Comparison of ENCODE assay signal across 9 cellular contexts in the genomic region with DNA sequence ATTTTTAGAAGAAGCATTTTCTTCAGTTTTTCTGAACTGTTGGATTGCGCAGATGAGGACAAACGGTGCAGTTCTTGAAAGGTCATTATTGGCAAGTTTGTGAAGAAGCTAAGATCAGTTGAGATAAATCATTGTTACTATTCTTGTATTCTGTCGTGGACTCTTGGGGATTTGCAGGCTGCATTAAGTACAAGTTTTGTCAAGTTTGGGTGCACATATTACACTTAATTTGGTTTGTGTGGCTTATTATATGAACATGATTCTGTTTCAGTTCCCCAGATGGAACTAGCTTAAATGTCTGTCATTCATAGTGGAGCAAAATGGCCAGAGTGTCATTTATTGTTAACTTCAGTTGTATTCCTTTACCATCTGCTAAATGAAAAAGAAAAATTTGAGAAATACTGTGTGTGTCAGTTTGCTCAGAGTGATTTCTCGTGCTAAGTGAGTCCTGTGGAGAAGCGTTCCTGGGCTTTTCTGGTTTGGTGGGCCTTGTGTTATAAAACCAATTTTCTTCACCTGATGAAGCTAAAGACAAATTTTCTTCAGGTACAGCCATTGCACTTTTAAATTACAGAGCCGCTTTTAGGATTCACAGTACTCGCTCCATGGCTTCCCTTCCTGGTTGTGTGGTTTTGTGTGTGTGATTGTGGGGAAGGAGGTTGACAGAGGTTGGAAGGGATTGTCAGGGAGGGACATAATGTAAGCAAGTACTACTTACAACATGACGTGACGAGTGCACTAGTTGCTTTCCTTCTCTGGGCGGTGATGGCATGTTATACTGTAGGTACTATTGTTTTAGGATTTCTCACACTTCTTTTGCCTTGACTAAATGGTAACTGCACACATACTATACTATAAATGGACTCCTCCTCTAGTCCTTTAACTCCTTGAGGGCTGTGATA. TPM values are rescaled to one million over a fixed set of nuclear protein-coding genes. Genes with fewer than 3 reads are reported as not detected.
DNase-seq lines count a peak whose midpoint lies in the region; FAIRE-seq and TF ChIP-seq lines count a peak whose summit lies in the region.
"Had no signal": no experiment of that assay in that cellular context is flagged by ENCODE, and none has a peak within 500 bp of the region (broad histone marks: within the 10 kb centered on the region; RNA-seq: fewer than 3 reads in every experiment).

No MANE protein-coding gene starts in this region.

- H3K27ac ChIP-seq in HUES64 (ENCODE audit: low read depth, low read length) = no peak overlapping the region
- H3K27ac ChIP-seq in muscle layer of colon (ENCODE audit: low read depth, low read length) = peak overlapping the region; percentile 48

- H3K9me3 ChIP-seq in HUES64 (ENCODE audit: insufficient read depth, low read depth, low read length) (no peaks in the 10 kb centered on the region), muscle layer of colon (ENCODE audit: low read length) (no peaks in the 10 kb centered on the region)

- peak overlapping the region; percentile 75 for H3K9ac ChIP-seq in HUES64 (ENCODE audit: low read depth, low read length)
- peak overlapping the region; percentile 51 for H3K9ac ChIP-seq in muscle layer of colon (ENCODE audit: low read length)

- peak overlapping the region; percentile 82 for H3K4me3 ChIP-seq in AG09309 (ENCODE audit: control insufficient read depth, low read depth, low read length)
- peak overlapping the region; percentile 91 for H3K4me3 ChIP-seq in HUES64 (ENCODE audit: low read length)
- H3K4me3 ChIP-seq in bronchial epithelial cell (ENCODE audit: low read depth, low read length) = peak overlapping the region; percentile 71
- H3K4me3 ChIP-seq in muscle layer of colon (ENCODE audit: low read depth in 1 of 2, low read length in 2 of 2) = peak overlapping the region; percentile 36 to 49

- TF ChIP-seq CTCF in AG09309 (IDR thresholded peaks at IDR 0.05; ENCODE audit: control insufficient read depth, insufficient read depth, low read depth, low read length, missing control alignments) (no peak), bronchial epithelial cell (IDR thresholded peaks at IDR 0.05; ENCODE audit: insufficient read depth, low read length, severe bottlenecking) (no peak), GM10248 (IDR thresholded peaks at IDR 0.05; ENCODE audit: control extremely low read depth, extremely low read depth, low read depth, missing control alignments) (no peak)

- WGBS in HUES64 = 76% methylated on average over 10 of the region's 10 CpGs

- CTCF ChIA-PET in GM10248 (lab: Yijun Ruan, JAX) = interaction anchor here (1.0 to 1.8 kb wide), 8 partner anchors 12 to 83 kb away, joined by 3 to 5 read pairs (median 3); no protein-coding TSS in a partner anchor

- no peaks in the 10 kb centered on the region for H3K36me3 ChIP-seq in HUES64 (ENCODE audit: insufficient read depth, low read length)
- H3K36me3 ChIP-seq in bronchial epithelial cell (ENCODE audit: control insufficient read depth, insufficient read depth, low read length) = no peaks in the 10 kb centered on the region
- no peaks in the 10 kb centered on the region for H3K36me3 ChIP-seq in muscle layer of colon (ENCODE audit: insufficient read depth, low read length)

- H3K27me3 ChIP-seq in HUES64 (ENCODE audit: insufficient read depth, low read length) (no peaks in the 10 kb centered on the region; the same call in 1 of the 2 replicates), bronchial epithelial cell (ENCODE audit: control insufficient read depth, insufficient read depth, low read length) (no peaks in the 10 kb centered on the region), muscle layer of colon (ENCODE audit: control insufficient read depth in 1 of 2, insufficient read depth in 2 of 2, low read length in 2 of 2) (no peaks in the 10 kb centered on the region)

- H3K4me1 ChIP-seq in HUES64 (ENCODE audit: insufficient read depth, low read length) (peaks cover 18% of the 10 kb centered on the region; the same call in 1 of the 2 replicates), muscle layer of colon (ENCODE audit: insufficient read depth, low read length) (peaks cover 20% of the 10 kb centered on the region)

- DNase-seq in AG09309 (ENCODE audit: low read depth) = no peak
- DNase-seq in bronchial epithelial cell (ENCODE audit: low read depth) = peak; percentile 27
- DNase-seq in NCI-H748 treated with DMSO at 0.1 percent for 48 hours (lab: John Stamatoyannopoulos, UW) = no peak
- DNase-seq in NCI-H128 (lab: John Stamatoyannopoulos, UW; ENCODE audit: unreplicated experiment) = no peak
- DNase-seq in GM10248 (ENCODE audit: extremely low spot score) = no peak
- no peak for DNase-seq in amniotic stem cell (lab: John Stamatoyannopoulos, UW)
- DNase-seq: OCI-M1 had no signal

- FAIRE-seq in bronchial epithelial cell (lab: Jason Lieb, UNC) = no peak

- POLR2A ChIA-PET in GM10248 (lab: Yijun Ruan, JAX) = interaction anchor here (0.5 to 1.0 kb wide), 2 partner anchors 76 to 266 kb away, joined by 3 read pairs; no protein-coding TSS in a partner anchor

RNA-seq across cellular contexts. Expression of gene AKAP13, which starts 1.7 kb away (rescaled TPM):
- 22.5 TPM for polyA plus RNA-seq in HUES64 (2013, experiment 1 of 2)
- polyA plus RNA-seq in HUES64 (2013, experiment 2 of 2) = 23.3 TPM
- total RNA-seq in bronchial epithelial cell = 41.1 and 53.4 TPM in 2 replicates
